ENCODE assay signal across 2 cellular contexts in genomic region chr10:125515571-125515970, GRCh38.
TF ChIP-seq lines count a peak whose summit lies in the region.

No MANE protein-coding gene starts in this region.

TF ChIP-seq in HepG2, 621 proteins besides CTCF, POLR2A, EP300 and RAD21:
- TF ChIP-seq SP140L (CRISPR knock-in tag; IDR thresholded peaks at IDR 0.05; ENCODE audit: borderline replicate concordance) (no peak), NFYB (CRISPR knock-in tag; IDR thresholded peaks at IDR 0.05) (no peak), ZNF230 (CRISPR knock-in tag; IDR thresholded peaks at IDR 0.05) (no peak), NCOA5 (CRISPR knock-in tag; IDR thresholded peaks at IDR 0.05) (no peak), KDM2A (CRISPR knock-in tag; IDR thresholded peaks at IDR 0.05; ENCODE audit: borderline replicate concordance, low read depth) (no peak), ZNF280B (CRISPR knock-in tag; IDR thresholded peaks at IDR 0.05; ENCODE audit: borderline replicate concordance) (no peak), FIP1L1 (IDR thresholded peaks at IDR 0.05; ENCODE audit: borderline replicate concordance, insufficient read depth, low read depth, low read length) (no peak), ZNF766 (CRISPR knock-in tag; IDR thresholded peaks at IDR 0.05; ENCODE audit: borderline replicate concordance) (no peak)
- TF ChIP-seq, protein P1, sequence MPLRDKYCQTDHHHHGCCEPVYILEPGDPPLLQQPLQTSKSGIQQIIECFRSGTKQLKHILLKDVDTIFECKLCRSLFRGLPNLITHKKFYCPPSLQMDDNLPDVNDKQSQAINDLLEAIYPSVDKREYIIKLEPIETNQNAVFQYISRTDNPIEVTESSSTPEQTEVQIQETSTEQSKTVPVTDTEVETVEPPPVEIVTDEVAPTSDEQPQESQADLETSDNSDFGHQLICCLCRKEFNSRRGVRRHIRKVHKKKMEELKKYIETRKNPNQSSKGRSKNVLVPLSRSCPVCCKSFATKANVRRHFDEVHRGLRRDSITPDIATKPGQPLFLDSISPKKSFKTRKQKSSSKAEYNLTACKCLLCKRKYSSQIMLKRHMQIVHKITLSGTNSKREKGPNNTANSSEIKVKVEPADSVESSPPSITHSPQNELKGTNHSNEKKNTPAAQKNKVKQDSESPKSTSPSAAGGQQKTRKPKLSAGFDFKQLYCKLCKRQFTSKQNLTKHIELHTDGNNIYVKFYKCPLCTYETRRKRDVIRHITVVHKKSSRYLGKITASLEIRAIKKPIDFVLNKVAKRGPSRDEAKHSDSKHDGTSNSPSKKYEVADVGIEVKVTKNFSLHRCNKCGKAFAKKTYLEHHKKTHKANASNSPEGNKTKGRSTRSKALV (CRISPR knock-in tag; IDR thresholded peaks at IDR 0.05) = no peak

TF ChIP-seq in H1, 55 proteins besides CTCF, POLR2A, EP300 and RAD21:
- TF ChIP-seq SUZ12 (IDR thresholded peaks at IDR 0.05; ENCODE audit: low read length) (no peak), ATF3 (IDR thresholded peaks at IDR 0.05; ENCODE audit: insufficient read depth, low read depth, low read length) (no peak), GABPA (IDR thresholded peaks at IDR 0.05; ENCODE audit: borderline replicate concordance, insufficient read depth, low read length) (no peak), JUN (IDR thresholded peaks at IDR 0.05; ENCODE audit: low read depth, low read length) (no peak), FOSL1 (IDR thresholded peaks at IDR 0.05; ENCODE audit: insufficient read depth, low read depth, low read length) (no peak), BACH1 (IDR thresholded peaks at IDR 0.05; ENCODE audit: low read length) (no peak), MAFK (IDR thresholded peaks at IDR 0.05; ENCODE audit: low read depth, low read length) (no peak), RFX5 (IDR thresholded peaks at IDR 0.05; ENCODE audit: borderline replicate concordance, low read depth, low read length) (no peak), HDAC6 (IDR thresholded peaks at IDR 0.05; ENCODE audit: low read depth, low read length) (no peak), PHF8 (conservative IDR thresholded peaks at IDR 0.05; ENCODE audit: low read depth, low read length) (no peak), RXRA (IDR thresholded peaks at IDR 0.05; ENCODE audit: insufficient read depth, low read depth, low read length) (no peak)
TF ChIP-seq in H1: peak in this region for 0.
